Comparison of ENCODE assay signal across 13 cellular contexts in the genomic region with DNA sequence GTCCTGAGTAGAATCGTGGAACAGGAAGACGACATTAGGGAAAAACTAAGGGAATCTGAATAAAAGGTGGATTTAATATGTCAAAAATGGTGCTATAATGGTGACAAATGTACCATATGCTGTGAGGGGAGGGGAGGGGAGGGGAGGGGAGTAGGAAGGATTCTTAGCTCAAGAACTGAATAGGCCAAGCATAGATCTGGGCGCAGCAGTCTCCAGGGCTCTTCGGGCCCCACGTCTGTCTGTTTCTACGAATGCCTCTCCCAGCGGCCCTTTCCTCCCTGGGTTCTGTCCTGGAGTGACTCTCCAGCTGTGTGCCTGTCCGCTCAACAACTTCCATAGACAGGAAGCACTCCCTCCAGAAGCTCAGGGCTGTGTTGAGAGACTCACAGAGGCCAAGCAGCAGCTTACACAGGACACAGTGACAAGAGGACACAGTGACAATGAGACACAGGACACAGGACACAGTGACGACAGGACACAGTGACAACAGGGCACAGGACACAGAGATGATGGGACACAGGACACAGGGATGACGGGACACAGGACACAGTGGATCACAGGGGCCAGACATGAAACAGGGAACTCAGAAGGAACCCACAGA. TPM values are rescaled to one million over a fixed set of nuclear protein-coding genes. Genes with fewer than 3 reads are reported as not detected.
DNase-seq lines count a peak whose midpoint lies in the region; ATAC-seq and TF ChIP-seq lines count a peak whose summit lies in the region.
"Had no signal": no experiment of that assay in that cellular context is flagged by ENCODE, and none has a peak within 500 bp of the region (broad histone marks: within the 10 kb centered on the region; RNA-seq: fewer than 3 reads in every experiment).

No MANE protein-coding gene starts in this region.

- TF ChIP-seq CTCF in esophagus muscularis mucosa (IDR thresholded peaks at IDR 0.05) = no peak

- POLR2A ChIA-PET in naive thymus-derived CD4-positive, alpha-beta T cell (lab: Charles Lee) = interaction anchor here (0.6 to 2.9 kb wide), 6 partner anchors 12 to 246 kb away, joined by 3 to 19 read pairs (median 4); no protein-coding TSS in a partner anchor

- no peak overlapping the region for H3K4me3 ChIP-seq in CD4-positive, CD25-positive, alpha-beta regulatory T cell (ENCODE audit: low read depth, low read length)
- H3K4me3 ChIP-seq in HUES6 (ENCODE audit: low read depth, low read length) (no peak overlapping the region), esophagus muscularis mucosa (no peak overlapping the region)
- H3K4me3 ChIP-seq in naive thymus-derived CD4-positive, alpha-beta T cell (ENCODE audit: low read length) = no peak overlapping the region

- DNase-seq in CD4-positive, CD25-positive, alpha-beta regulatory T cell = no peak
- DNase-seq in esophagus muscularis mucosa (ENCODE audit: extremely low spot score) (peak; percentile 88), SK-N-DZ (ENCODE audit: low spot score) (no peak), NCI-H446 treated with DMSO at 0.1 percent for 48 hours (lab: John Stamatoyannopoulos, UW) (no peak), NCI-H2171 treated with DMSO at 0.1 percent for 48 hours (lab: John Stamatoyannopoulos, UW) (no peak), SIG-M5 (lab: John Stamatoyannopoulos, UW) (no peak)
- DNase-seq in naive thymus-derived CD4-positive, alpha-beta T cell = no peak
- DNase-seq: BE2C; NCI-H2029; retina; stimulated activated naive CD4-positive, alpha-beta T cell had no signal

- peaks cover 0 to 1% (median 0%) of the 10 kb centered on the region in 7 donors for H3K9me3 Mint-ChIP-seq in CD4-positive, CD25-positive, alpha-beta regulatory T cell
- peaks cover 0 to 4% (median 0%) of the 10 kb centered on the region in 11 donors for H3K9me3 Mint-ChIP-seq in naive thymus-derived CD4-positive, alpha-beta T cell

- ATAC-seq in CD4-positive, CD25-positive, alpha-beta regulatory T cell (ENCODE audit: low read depth in 2 of 2) = no peak
- no peak for ATAC-seq in naive thymus-derived CD4-positive, alpha-beta T cell

- no peak for TF ChIP-seq EP300 in esophagus muscularis mucosa (IDR thresholded peaks at IDR 0.05)

- H3K4me1 Mint-ChIP-seq in CD4-positive, CD25-positive, alpha-beta regulatory T cell = peaks cover 11 to 72% (median 41%) of the 10 kb centered on the region in 4 donors
- peaks cover 17 to 75% (median 50%) of the 10 kb centered on the region in 7 donors for H3K4me1 Mint-ChIP-seq in naive thymus-derived CD4-positive, alpha-beta T cell

- H3K36me3 Mint-ChIP-seq in CD4-positive, CD25-positive, alpha-beta regulatory T cell = no peaks in the 10 kb centered on the region
- peaks cover 0 to 4% (median 0%) of the 10 kb centered on the region in 5 donors for H3K36me3 Mint-ChIP-seq in naive thymus-derived CD4-positive, alpha-beta T cell

- peaks cover 48% of the 10 kb centered on the region for H3K4me1 ChIP-seq in CD4-positive, CD25-positive, alpha-beta regulatory T cell (ENCODE audit: control insufficient read depth, insufficient read depth, low read length, poor library complexity, severe bottlenecking)
- peaks cover 30% of the 10 kb centered on the region for H3K4me1 ChIP-seq in HUES6 (ENCODE audit: control insufficient read depth, insufficient read depth, low read length)
- peaks cover 0 to 5% (median 2%) of the 10 kb centered on the region in 4 donors for H3K4me1 ChIP-seq in esophagus muscularis mucosa
- peaks cover 34 to 74% of the 10 kb centered on the region in 2 donors for H3K4me1 ChIP-seq in naive thymus-derived CD4-positive, alpha-beta T cell (ENCODE audit: control insufficient read depth in 2 of 2, insufficient read depth in 2 of 2, low read length in 2 of 2)
- H3K4me1 ChIP-seq: BE2C had no signal

- peaks cover 4% of the 10 kb centered on the region for H3K27me3 Mint-ChIP-seq in CD4-positive, CD25-positive, alpha-beta regulatory T cell
- no peaks in the 10 kb centered on the region for H3K27me3 Mint-ChIP-seq in naive thymus-derived CD4-positive, alpha-beta T cell

- CTCF ChIA-PET in naive thymus-derived CD4-positive, alpha-beta T cell (lab: Charles Lee) = interaction anchor here (0.7 to 1.9 kb wide), 4 partner anchors 12 to 51 kb away, joined by 3 to 15 read pairs (median 4); no protein-coding TSS in a partner anchor

- H3K27ac Mint-ChIP-seq in CD4-positive, CD25-positive, alpha-beta regulatory T cell = peak overlapping the region; percentile 88 to 93 (median 91)
- H3K27ac Mint-ChIP-seq in naive thymus-derived CD4-positive, alpha-beta T cell = peak overlapping the region; percentile 38 to 90 (median 83)

- peak overlapping the region in 2 of 4 donors; percentile 31 to 46 for H3K4me3 Mint-ChIP-seq in CD4-positive, CD25-positive, alpha-beta regulatory T cell
- peak overlapping the region in 2 of 10 donors; percentile 23 to 32 for H3K4me3 Mint-ChIP-seq in naive thymus-derived CD4-positive, alpha-beta T cell

- 72% methylated on average over 10 of the region's 10 CpGs for WGBS in esophagus muscularis mucosa

- no peaks in the 10 kb centered on the region for H3K36me3 ChIP-seq in CD4-positive, CD25-positive, alpha-beta regulatory T cell (ENCODE audit: control insufficient read depth, insufficient read depth, low read length)
- H3K36me3 ChIP-seq in HUES6 (ENCODE audit: control insufficient read depth, insufficient read depth, low read length) (no peaks in the 10 kb centered on the region), esophagus muscularis mucosa (no peaks in the 10 kb centered on the region)
- no peaks in the 10 kb centered on the region for H3K36me3 ChIP-seq in naive thymus-derived CD4-positive, alpha-beta T cell (ENCODE audit: control insufficient read depth in 2 of 3, insufficient read depth in 3 of 3, low read length in 3 of 3)
- H3K36me3 ChIP-seq: BE2C had no signal

- no peak overlapping the region for H3K27ac ChIP-seq in CD4-positive, CD25-positive, alpha-beta regulatory T cell (ENCODE audit: insufficient read depth, low read length, poor library complexity, severe bottlenecking)
- no peak overlapping the region for H3K27ac ChIP-seq in HUES6 (ENCODE audit: low read depth, low read length)
- H3K27ac ChIP-seq in esophagus muscularis mucosa (replicated peaks in 1 of 4) = no peak overlapping the region
- H3K27ac ChIP-seq in naive thymus-derived CD4-positive, alpha-beta T cell (ENCODE audit: low read depth, low read length) = no peak overlapping the region
- H3K27ac ChIP-seq: KMS-11 had no signal

- intact Hi-C loops in esophagus muscularis mucosa (cut with DNase I) = no loop called here
- intact Hi-C loops in naive thymus-derived CD4-positive, alpha-beta T cell (cut with micrococcal nuclease) = no loop called here

- H3K27me3 ChIP-seq in CD4-positive, CD25-positive, alpha-beta regulatory T cell (ENCODE audit: control insufficient read depth, insufficient read depth, low read length) = no peaks in the 10 kb centered on the region
- H3K27me3 ChIP-seq in HUES6 (ENCODE audit: control insufficient read depth, insufficient read depth, low read length) = no peaks in the 10 kb centered on the region
- no peaks in the 10 kb centered on the region for H3K27me3 ChIP-seq in esophagus muscularis mucosa
- H3K27me3 ChIP-seq in naive thymus-derived CD4-positive, alpha-beta T cell (ENCODE audit: control insufficient read depth in 2 of 2, insufficient read depth in 2 of 2, low read length in 2 of 2) = no peaks in the 10 kb centered on the region
- H3K27me3 ChIP-seq: BE2C had no signal

- peak overlapping the region; percentile 24 for H3K9ac ChIP-seq in HUES6 (ENCODE audit: low read length)
- H3K9ac ChIP-seq: KMS-11 had no signal

- TF ChIP-seq POLR2A in esophagus muscularis mucosa (IDR thresholded peaks at IDR 0.05; ENCODE audit: low read depth) = no peak

- no peaks in the 10 kb centered on the region for H3K9me3 ChIP-seq in CD4-positive, CD25-positive, alpha-beta regulatory T cell (ENCODE audit: control insufficient read depth in 2 of 2, low read length in 2 of 2)
- H3K9me3 ChIP-seq in HUES6 (ENCODE audit: control insufficient read depth, insufficient read depth, low read depth, low read length) = peaks cover 4% of the 10 kb centered on the region; the same call in 1 of the 2 replicates
- peaks cover 0 to 5% (median 2%) of the 10 kb centered on the region in 4 donors for H3K9me3 ChIP-seq in esophagus muscularis mucosa
- no peaks in the 10 kb centered on the region for H3K9me3 ChIP-seq in naive thymus-derived CD4-positive, alpha-beta T cell (ENCODE audit: control insufficient read depth in 2 of 3, low read length in 3 of 3)
- H3K9me3 ChIP-seq: BE2C had no signal

RNA-seq across cellular contexts. Expression of a gene that starts 42.4 kb away (rescaled TPM):
- total RNA-seq in CD4-positive, CD25-positive, alpha-beta regulatory T cell = 650 TPM
- polyA plus RNA-seq in CD4-positive, CD25-positive, alpha-beta regulatory T cell = 100 to 1,000 TPM; 244 to 294 (median 270) TPM
- total RNA-seq in esophagus muscularis mucosa = 100 to 1,000 TPM; 103 to 142 (median 131) TPM
- 100 to 1,000 TPM; 266 to 449 (median 405) TPM for total RNA-seq in naive thymus-derived CD4-positive, alpha-beta T cell
- 100 to 1,000 TPM; 155 to 181 TPM for polyA plus RNA-seq in naive thymus-derived CD4-positive, alpha-beta T cell
- 33.0 and 34.3 TPM in 2 replicates for polyA plus RNA-seq in SK-N-DZ (2014; cell fraction: cytosol; rRNA removed)
- 31.6 and 43.3 TPM in 2 replicates for polyA plus RNA-seq in SK-N-DZ (2014; cell fraction: nucleus; rRNA removed)
